ENCODE assay signal across 8 cellular contexts in genomic region chr4:186105721-186106335, GRCh38. TPM values are rescaled to one million over a fixed set of nuclear protein-coding genes. Genes with fewer than 3 reads are reported as not detected.
DNase-seq lines count a peak whose midpoint lies in the region; ATAC-seq, FAIRE-seq and TF ChIP-seq lines count a peak whose summit lies in the region.

No MANE protein-coding gene starts in this region.

- CTCF ChIA-PET in A549 (lab: Yijun Ruan, JAX): interaction anchor here (0.7 to 1.9 kb wide), 2 partner anchors 35 to 67 kb away, joined by 4 to 7 read pairs; no protein-coding TSS in a partner anchor

- H3K4me3 Mint-ChIP-seq in glutamatergic neuron (ENCODE audit: unreplicated experiment): peak overlapping the region; percentile 92

- peak overlapping the region; percentile 81 for H3K27ac Mint-ChIP-seq in glutamatergic neuron (ENCODE audit: unreplicated experiment)

- H3K4me3 ChIP-seq in A549: no peak overlapping the region; the same call in 2 of the 3 replicates
- peak overlapping the region; percentile 55 to 77 for H3K4me3 ChIP-seq in prostate gland

- H3K36me3 Mint-ChIP-seq in glutamatergic neuron (ENCODE audit: unreplicated experiment): peaks cover 5% of the 10 kb centered on the region

- TF ChIP-seq RAD21 in A549 (conservative IDR thresholded peaks at IDR 0.05 in 1 of 2, IDR thresholded peaks at IDR 0.05 in 1 of 2): no peak

- ATAC-seq in A549 (no peak), GM19463 (IDR thresholded peaks at IDR 0.05; ENCODE audit: unreplicated experiment) (peak; percentile 21), GM18520 (IDR thresholded peaks at IDR 0.05; ENCODE audit: unreplicated experiment) (no peak), HG03196 (IDR thresholded peaks at IDR 0.05; ENCODE audit: unreplicated experiment) (no peak)

- FAIRE-seq in A549 (lab: Jason Lieb, UNC): no peak
- FAIRE-seq in RCC 7860 (lab: Jason Lieb, UNC): peak; percentile 72

- H3K36me3 ChIP-seq in prostate gland: no peaks in the 10 kb centered on the region

- H3K4me2 ChIP-seq in A549: peak overlapping the region; percentile 93; the same call in 1 of the 3 replicates

- intact Hi-C loops in prostate gland (cut with DNase I): no loop called here

- no peaks in the 10 kb centered on the region for H3K9me3 ChIP-seq in A549
- H3K9me3 ChIP-seq in prostate gland: no peaks in the 10 kb centered on the region

- WGBS in A549 (ENCODE audit: missing lambda C conversion rate): 66% methylated on average over 8 of the region's 8 CpGs
- WGBS in prostate gland: 31% methylated on average over 8 of the region's 8 CpGs

- no peak overlapping the region for H3K27ac ChIP-seq in A549
- H3K27ac ChIP-seq in prostate gland: peak overlapping the region; percentile 71 to 72

- H3K27me3 ChIP-seq in prostate gland (replicated peaks; ENCODE audit: insufficient read depth): no peaks in the 10 kb centered on the region

- H3K4me1 Mint-ChIP-seq in glutamatergic neuron (ENCODE audit: low read depth, unreplicated experiment): peaks cover 5% of the 10 kb centered on the region

- 0 out of 3 replicates have a peak, but pooled peaks cover 4% of the 10 kb centered on the region for H3K4me1 ChIP-seq in A549
- peaks cover 5% of the 10 kb centered on the region for H3K4me1 ChIP-seq in prostate gland (replicated peaks)

- TF ChIP-seq EP300 in A549 (IDR thresholded peaks at IDR 0.05): no peak

- H3K9me3 Mint-ChIP-seq in glutamatergic neuron (ENCODE audit: unreplicated experiment): peaks cover 7% of the 10 kb centered on the region

- TF ChIP-seq CTCF in A549 (IDR thresholded peaks at IDR 0.05) (no peak), glutamatergic neuron (IDR thresholded peaks at IDR 0.05; ENCODE audit: partially characterized antibody, unreplicated experiment) (no peak), prostate gland (IDR thresholded peaks at IDR 0.05) (no peak)

- peaks cover 20% of the 10 kb centered on the region for H3K27me3 Mint-ChIP-seq in glutamatergic neuron (ENCODE audit: unreplicated experiment)

- POLR2A ChIA-PET in A549 (lab: Yijun Ruan, JAX): no interaction called here

- no peak for TF ChIP-seq POLR2A in A549 (IDR thresholded peaks at IDR 0.05; ENCODE audit: low read length)
- no peak for TF ChIP-seq POLR2A in prostate gland (IDR thresholded peaks at IDR 0.05)

- DNase-seq in A549 (ENCODE audit: low read depth in 1 of 2, low spot score in 1 of 2) (no peak), RCC 7860 (ENCODE audit: low spot score) (peak; percentile 66), glutamatergic neuron (no peak), prostate gland (ENCODE audit: low spot score) (no peak), A172 (ENCODE audit: low spot score) (no peak)

TF ChIP-seq in A549, 52 proteins besides CTCF, POLR2A, EP300 and RAD21:
- TF ChIP-seq RFX5 (IDR thresholded peaks at IDR 0.05) (no peak), EHF (CRISPR knock-in tag; IDR thresholded peaks at IDR 0.05) (no peak)

RNA-seq across cellular contexts. Expression of gene FAM149A, which starts 1.3 kb away (rescaled TPM):
- polyA plus RNA-seq in A549 (2011; rRNA removed) (3.0 and 3.9 TPM in 2 replicates), A549 (2017; fragmentation: RNase III; extraction: RNeasy Plus Mini Kit Qiagen cat#74134 plus additional on column Dnase treatment) (1.4 to 1.8 TPM (median 1.7 TPM) in 3 replicates)
- polyA plus RNA-seq in A549 (2012; cell fraction: cytosol; rRNA removed): 1.2 and 1.6 TPM in 2 replicates
- polyA plus RNA-seq in A549 (2012; cell fraction: nucleus; rRNA removed): 0.95 and 1.0 TPM in 2 replicates
- polyA minus RNA-seq in A549 (2011; rRNA and poly(A)+ RNA removed): 3.3 and 3.6 TPM in 2 replicates
- total RNA-seq in glutamatergic neuron (ENCODE audit: unreplicated experiment) (6.8 TPM), prostate gland (10 to 100 TPM; 12.9 to 27.0 TPM)
- 5.6 and 7.3 TPM in 2 replicates for total RNA-seq in A172 (2014; rRNA removed; shearing (Covaris generic))

RNA-seq across cellular contexts. Expression of gene TLR3, which starts 36.9 kb away (rescaled TPM):
- 0.74 and 0.81 TPM in 2 replicates for polyA plus RNA-seq in A549 (2011; rRNA removed)
- polyA plus RNA-seq in A549 (2012; cell fraction: cytosol; rRNA removed): 0.04 and 0.05 TPM in 2 replicates
- 0.02 and 0.04 TPM in 2 replicates for polyA plus RNA-seq in A549 (2012; cell fraction: nucleus; rRNA removed)
- polyA plus RNA-seq in A549 (2017; fragmentation: RNase III; extraction: RNeasy Plus Mini Kit Qiagen cat#74134 plus additional on column Dnase treatment): 0.09 to 0.29 TPM (median 0.16 TPM) in 3 replicates
- 0.66 and 0.68 TPM in 2 replicates for polyA minus RNA-seq in A549 (2011; rRNA and poly(A)+ RNA removed)
- not detected for total RNA-seq in glutamatergic neuron (ENCODE audit: unreplicated experiment)
- 1 to 10 TPM; 4.3 to 5.2 TPM for total RNA-seq in prostate gland
- 4.0 and 4.4 TPM in 2 replicates for total RNA-seq in A172 (2014; rRNA removed; shearing (Covaris generic))

Comparison
In these comparisons a context has a peak if more than half of its experiments do, and no peak if none do; other contexts are left out.
1. H3K27ac ChIP-seq: peak in prostate gland (2 of 2); none in A549 (0 of 2).